Comparison of ENCODE assay signal across 27 cellular contexts in the genomic region with DNA sequence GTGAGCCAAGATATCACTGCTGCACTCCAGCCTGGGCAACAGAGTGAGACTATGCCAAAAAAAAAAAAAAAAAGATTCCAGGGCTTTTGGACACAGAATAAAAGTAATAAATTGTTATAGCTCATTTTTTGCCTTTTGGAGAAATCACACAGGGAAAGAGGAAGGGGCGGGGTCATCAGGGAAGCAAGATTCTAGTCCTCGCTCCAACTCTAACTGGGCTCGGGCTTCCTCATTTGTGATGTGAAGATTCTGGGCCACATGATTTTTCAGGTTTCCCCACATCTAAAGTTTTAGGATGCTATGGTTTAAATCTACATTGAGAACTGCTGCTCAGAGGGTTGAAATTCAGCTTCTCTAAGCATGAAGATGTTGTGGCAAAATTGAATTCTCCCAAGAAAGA.
"Had no signal": no experiment of that assay in that cellular context is flagged by ENCODE, and none has a peak within 500 bp of the region (broad histone marks: within the 10 kb centered on the region; RNA-seq: fewer than 3 reads in every experiment).

No MANE protein-coding gene starts in this region.

- H3K4me2 ChIP-seq: hepatocyte had no signal

- H3K79me2 ChIP-seq: hepatocyte, parathyroid adenoma had no signal

- H3K9me3 ChIP-seq: mucosa of descending colon, neutrophil, right lobe of liver, suprapubic skin, transverse colon, upper lobe of right lung, uterus had no signal

- ATAC-seq: foreskin keratinocyte; gastroesophageal sphincter; heart left ventricle; left lobe of liver; mucosa of descending colon; natural killer cell treated with Interleukin-12 subunit alpha and Interleukin-12 subunit beta and Interleukin-15 and Interleukin-18, amount 100 ng/mL, for 72 hours; right lobe of liver; stimulated activated naive CD8-positive, alpha-beta T cell treated with anti-CD3 and anti-CD28 coated beads, Interleukin-15, amount 100 ng/mL, for 72 hours; upper lobe of right lung had no signal

- H3K36me3 ChIP-seq: esophagus muscularis mucosa, gastroesophageal sphincter, heart left ventricle, neutrophil, right lobe of liver, suprapubic skin, transverse colon, upper lobe of right lung, uterus had no signal

- H3K4me1 ChIP-seq: esophagus muscularis mucosa, foreskin keratinocyte, gastroesophageal sphincter, heart left ventricle, parathyroid adenoma, right lobe of liver, suprapubic skin, transverse colon, upper lobe of right lung, uterus had no signal

- H3K27ac ChIP-seq: esophagus muscularis mucosa, foreskin keratinocyte, gastroesophageal sphincter, heart left ventricle, hepatocyte, neutrophil, parathyroid adenoma, right lobe of liver, suprapubic skin, transverse colon, upper lobe of right lung, uterus had no signal

- H3K4me3 ChIP-seq: esophagus muscularis mucosa, gastroesophageal sphincter, heart left ventricle, hepatocyte, mucosa of descending colon, right lobe of liver, suprapubic skin, transverse colon, upper lobe of right lung, uterus had no signal

- FAIRE-seq: endothelial cell of umbilical vein, kidney, small intestine had no signal

- DNase-seq: dermis blood vessel endothelial cell; effector memory CD4-positive, alpha-beta T cell; foreskin keratinocyte; heart left ventricle; kidney; mesenchymal stem cell; naive B cell; right lobe of liver; small intestine; stimulated activated CD4-positive, alpha-beta T cell treated with anti-CD3 and anti-CD28 coated beads, Interleukin-15, amount 100 ng/mL, for 24 hours; stimulated activated CD4-positive, alpha-beta T cell treated with anti-CD3 and anti-CD28 coated beads, Interleukin-4, amount 100 ng/mL, for 1 hour; stimulated activated CD8-positive, alpha-beta memory T cell treated with anti-CD3 and anti-CD28 coated beads, Interleukin-4, amount 100 ng/mL, for 48 hours; stimulated activated naive CD4-positive, alpha-beta T cell; stimulated activated naive CD8-positive, alpha-beta T cell treated with anti-CD3 and anti-CD28 coated beads, Interleukin-15, amount 100 ng/mL, for 72 hours; transverse colon; upper lobe of right lung; uterus had no signal

- H3K9ac ChIP-seq: parathyroid adenoma had no signal

- H3K27me3 ChIP-seq: esophagus muscularis mucosa, gastroesophageal sphincter, heart left ventricle, hepatocyte, neutrophil, right lobe of liver, suprapubic skin, transverse colon, upper lobe of right lung, uterus had no signal

- H2AFZ ChIP-seq: hepatocyte, parathyroid adenoma had no signal
